Comparison of ENCODE assay signal across 16 cellular contexts in genomic region chr1:54378884-54379445, GRCh38. TPM values are rescaled to one million over a fixed set of nuclear protein-coding genes. Genes with fewer than 3 reads are reported as not detected.
A peak's percentile ranks its signal among the peaks of the same experiment; 100 is the strongest.
DNase-seq lines count a peak whose midpoint lies in the region; ATAC-seq and TF ChIP-seq lines count a peak whose summit lies in the region.
"Had no signal": no experiment of that assay in that cellular context is flagged by ENCODE, and none has a peak within 500 bp of the region (broad histone marks: within the 10 kb centered on the region; RNA-seq: fewer than 3 reads in every experiment).

No MANE protein-coding gene starts in this region.

- H3K27ac ChIP-seq in heart left ventricle, result peak overlapping the region in 9 of 12 donors; percentile 21 to 85 (median 69)
- peak overlapping the region; percentile 54 to 62 for H3K27ac ChIP-seq in tibial artery

- H3K27ac Mint-ChIP-seq in central memory CD8-positive, alpha-beta T cell (ENCODE audit: low read depth), result peak overlapping the region; percentile 9
- H3K27ac Mint-ChIP-seq in naive thymus-derived CD8-positive, alpha-beta T cell, result peak overlapping the region; percentile 48 to 86 (median 62)

- H3K27me3 ChIP-seq in heart left ventricle (no peaks in the 10 kb centered on the region), tibial artery (no peaks in the 10 kb centered on the region)

- TF ChIP-seq POLR2A in heart left ventricle (IDR thresholded peaks at IDR 0.05), result no peak

- intact Hi-C loops in heart left ventricle (cut with DNase I) (loop anchor here in 1 of 10 donors (2.0 kb wide), 1 partner anchor 18 kb away; no protein-coding TSS in a partner anchor), Right ventricle myocardium inferior (cut with DNase I) (no loop called here), tibial artery (cut with DNase I; ENCODE audit: low total_unique reads) (no loop called here)

- TF ChIP-seq CTCF in heart left ventricle (IDR thresholded peaks at IDR 0.05) (no peak), tibial artery (IDR thresholded peaks at IDR 0.05) (no peak)

- 70 to 82% (median 78%) methylated on average over 15 of the region's 15 CpGs for WGBS in heart left ventricle, 4 donors

- peaks cover 0 to 80% (median 58%) of the 10 kb centered on the region in 12 donors for H3K4me1 ChIP-seq in heart left ventricle
- H3K4me1 ChIP-seq in tibial artery, result peaks cover 5 to 65% (median 36%) of the 10 kb centered on the region in 4 donors

- H3K4me3 ChIP-seq in heart left ventricle (no peak overlapping the region), tibial artery (no peak overlapping the region)

- H3K9me3 Mint-ChIP-seq in central memory CD8-positive, alpha-beta T cell, result no peaks in the 10 kb centered on the region
- H3K9me3 Mint-ChIP-seq in naive thymus-derived CD8-positive, alpha-beta T cell, result no peaks in the 10 kb centered on the region
- H3K9me3 Mint-ChIP-seq: naive B cell had no signal

- POLR2A ChIA-PET in naive thymus-derived CD8-positive, alpha-beta T cell (lab: Charles Lee), result interaction anchor here (1.1 kb wide), 1 partner anchor 12 kb away, joined by 3 read pairs; no protein-coding TSS in a partner anchor

- H3K36me3 Mint-ChIP-seq in central memory CD8-positive, alpha-beta T cell (ENCODE audit: insufficient read depth), result peaks cover 18% of the 10 kb centered on the region
- H3K36me3 Mint-ChIP-seq in naive thymus-derived CD8-positive, alpha-beta T cell, result peaks cover 0 to 40% (median 7%) of the 10 kb centered on the region in 3 donors
- H3K36me3 Mint-ChIP-seq: naive B cell had no signal

- H3K4me1 Mint-ChIP-seq in central memory CD8-positive, alpha-beta T cell, result peaks cover 71% of the 10 kb centered on the region
- peaks cover 49 to 90% (median 85%) of the 10 kb centered on the region in 4 donors for H3K4me1 Mint-ChIP-seq in naive thymus-derived CD8-positive, alpha-beta T cell

- no peak overlapping the region for H3K4me3 Mint-ChIP-seq in central memory CD8-positive, alpha-beta T cell
- H3K4me3 Mint-ChIP-seq in naive thymus-derived CD8-positive, alpha-beta T cell, result peak overlapping the region in 7 of 10 donors; percentile 18 to 55 (median 39)

- DNase-seq in heart left ventricle, result no peak
- DNase-seq in Right ventricle myocardium inferior (ENCODE audit: missing footprints), result no peak
- DNase-seq in central memory CD8-positive, alpha-beta T cell (ENCODE audit: low spot score in 2 of 2), result no peak
- DNase-seq in naive thymus-derived CD8-positive, alpha-beta T cell, result no peak
- no peak for DNase-seq in tibial artery
- no peak for DNase-seq in kidney glomerular epithelial cell (lab: John Stamatoyannopoulos, UW)
- DNase-seq: activated T-cell treated with anti-CD3 and anti-CD28 coated beads for 4 hours; Caco-2; left colon; MM.1S; naive B cell; NCI-H2029 treated with DMSO at 0.1 percent for 48 hours; RPMI8226; stimulated activated naive CD4-positive, alpha-beta T cell had no signal

- H3K36me3 ChIP-seq in heart left ventricle (peaks cover 0 to 15% (median 0%) of the 10 kb centered on the region in 9 donors), tibial artery (peaks cover 0 to 16% (median 10%) of the 10 kb centered on the region in 3 donors)

- no peak for ATAC-seq in heart left ventricle
- ATAC-seq in Right ventricle myocardium inferior, result no peak
- ATAC-seq in central memory CD8-positive, alpha-beta T cell (replicated peaks; ENCODE audit: extremely low read depth, poor library complexity, severe bottlenecking), result no peak
- ATAC-seq in naive thymus-derived CD8-positive, alpha-beta T cell, result peak in 1 of 2 donors; percentile 24
- no peak for ATAC-seq in GM21528 (IDR thresholded peaks at IDR 0.05; ENCODE audit: low FRiP score, unreplicated experiment)
- no peak for ATAC-seq in HG03354 (IDR thresholded peaks at IDR 0.05; ENCODE audit: poor library complexity, severe bottlenecking, unreplicated experiment)
- ATAC-seq: left colon had no signal

- H3K9me3 ChIP-seq in heart left ventricle, result no peaks in the 10 kb centered on the region
- H3K9me3 ChIP-seq in tibial artery, result no peaks in the 10 kb centered on the region
- H3K9me3 ChIP-seq: Caco-2 had no signal

- H3K27me3 Mint-ChIP-seq in central memory CD8-positive, alpha-beta T cell, result no peaks in the 10 kb centered on the region
- H3K27me3 Mint-ChIP-seq in naive thymus-derived CD8-positive, alpha-beta T cell, result no peaks in the 10 kb centered on the region
- H3K27me3 Mint-ChIP-seq: naive B cell had no signal

RNA-seq across cellular contexts. Expression of gene SSBP3, which starts 27.2 kb away (rescaled TPM):
- total RNA-seq in heart left ventricle (10 to 100 TPM; 20.8 to 61.8 (median 48.3) TPM), Right ventricle myocardium inferior (53.6 TPM)
- polyA plus RNA-seq in heart left ventricle, result 10 to 100 TPM; 21.4 to 30.7 TPM
- total RNA-seq in naive thymus-derived CD8-positive, alpha-beta T cell, result 10 to 100 TPM; 88.7 to 93.8 TPM
- 10 to 100 TPM; 16.1 to 19.8 (median 16.7) TPM for polyA plus RNA-seq in naive thymus-derived CD8-positive, alpha-beta T cell
